In genomic region chr1:186605762-186606350, GRCh38 we compare ENCODE assay signal across 8 cellular contexts.
DNase-seq lines count a peak whose midpoint lies in the region; ATAC-seq and TF ChIP-seq lines count a peak whose summit lies in the region.

No MANE protein-coding gene starts in this region.

- peak; percentile 61 to 65 for ATAC-seq in activated T-cell treated with anti-CD3 and anti-CD28 coated beads, Interleukin-2, amount 50 U/mL, for 72 hours (replicated peaks in 1 of 2)
- peak; percentile 67 for ATAC-seq in left cardiac atrium

- H3K4me3 ChIP-seq in GM06990 (replicated peaks; ENCODE audit: low read depth, low read length) (no peak overlapping the region), HFF-Myc (replicated peaks; ENCODE audit: low read depth, low read length) (no peak overlapping the region)

- DNase-seq in GM06990 (ENCODE audit: extremely low read depth, insufficient read length) (peak; percentile 30), HFF-Myc (ENCODE audit: extremely low read depth, low read depth) (peak; percentile 45), NCI-H2171 treated with DMSO at 0.1 percent for 48 hours (lab: John Stamatoyannopoulos, UW) (peak; percentile 42), left cardiac atrium (peak; percentile 36), cerebellum (ENCODE audit: low spot score) (no peak)
- peak; percentile 18 to 36 for DNase-seq in activated T-cell treated with anti-CD3 and anti-CD28 coated beads, Interleukin-2, amount 50 U/mL, for 72 hours
- peak; percentile 39 for DNase-seq in stimulated activated CD8-positive, alpha-beta memory T cell treated with anti-CD3 and anti-CD28 coated beads, Interleukin-4, amount 100 ng/mL, for 48 hours

- peaks cover 0 to 2% of the 10 kb centered on the region in 2 donors for H3K36me3 Mint-ChIP-seq in activated T-cell treated with anti-CD3 and anti-CD28 coated beads, Interleukin-2, amount 50 U/mL, for 72 hours (ENCODE audit: insufficient read depth in 2 of 2)

- H3K27me3 Mint-ChIP-seq in activated T-cell treated with anti-CD3 and anti-CD28 coated beads, Interleukin-2, amount 50 U/mL, for 72 hours (ENCODE audit: low read depth): peaks cover 64% of the 10 kb centered on the region

- H3K4me1 Mint-ChIP-seq in activated T-cell treated with anti-CD3 and anti-CD28 coated beads, Interleukin-2, amount 50 U/mL, for 72 hours (ENCODE audit: low read depth): peaks cover 8% of the 10 kb centered on the region

- intact Hi-C loops in left cardiac atrium (cut with DNase I): loop anchor here (2.0 to 10.0 kb wide), 3 partner anchors 121 to 381 kb away; no protein-coding TSS in a partner anchor

- no peak overlapping the region for H3K4me3 Mint-ChIP-seq in activated T-cell treated with anti-CD3 and anti-CD28 coated beads, Interleukin-2, amount 50 U/mL, for 72 hours

- TF ChIP-seq CTCF in 22Rv1 (IDR thresholded peaks at IDR 0.05) (peak; percentile 81), GM06990 (IDR thresholded peaks at IDR 0.05; ENCODE audit: insufficient read depth, low read length, poor library complexity, severe bottlenecking) (peak; percentile 81), HFF-Myc (IDR thresholded peaks at IDR 0.05; ENCODE audit: low read depth, low read length, missing control alignments) (peak; percentile 87)

- no peak overlapping the region for H3K27ac ChIP-seq in 22Rv1

- no peaks in the 10 kb centered on the region for H3K9me3 Mint-ChIP-seq in activated T-cell treated with anti-CD3 and anti-CD28 coated beads, Interleukin-2, amount 50 U/mL, for 72 hours

- no peaks in the 10 kb centered on the region for H3K27me3 ChIP-seq in GM06990 (replicated peaks; ENCODE audit: control insufficient read depth, insufficient read depth, low read length)

- H3K36me3 ChIP-seq in GM06990 (ENCODE audit: control insufficient read depth, insufficient read depth, low read length): no peaks in the 10 kb centered on the region

- H3K27ac Mint-ChIP-seq in activated T-cell treated with anti-CD3 and anti-CD28 coated beads, Interleukin-2, amount 50 U/mL, for 72 hours: no peak overlapping the region
